ENCODE assay signal across 1 cellular context in the genomic region with DNA sequence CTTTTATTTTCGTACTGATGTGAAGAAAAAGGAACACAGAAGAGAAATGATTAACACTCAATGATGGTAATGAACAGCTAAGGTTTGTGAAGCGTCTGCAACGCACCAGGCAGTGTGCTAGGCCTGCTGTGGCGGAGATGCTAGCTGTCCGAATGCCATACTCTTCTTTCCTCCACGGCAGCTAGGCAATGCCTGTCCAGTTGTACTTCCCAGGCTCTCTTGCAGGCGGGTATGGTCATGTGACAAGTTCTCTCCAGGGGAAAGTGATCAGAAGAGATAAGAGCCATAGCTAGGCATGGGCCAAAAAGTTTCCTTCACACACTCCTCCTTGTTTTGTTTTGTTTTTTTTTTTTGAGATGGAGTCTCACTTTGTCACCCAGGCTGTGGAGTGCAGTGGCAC.
A peak's percentile ranks its signal among the peaks of the same experiment; 100 is the strongest.
TF ChIP-seq lines count a peak whose summit lies in the region.

No MANE protein-coding gene starts in this region.

TF ChIP-seq in K562, 482 proteins besides CTCF, POLR2A, EP300 and RAD21 (continues in another document):
- TF ChIP-seq SMARCA5 (IDR thresholded peaks at IDR 0.05): no peak
- no peak for TF ChIP-seq ZNF24 (IDR thresholded peaks at IDR 0.05)
- no peak for TF ChIP-seq TARDBP (IDR thresholded peaks at IDR 0.05)
- TF ChIP-seq ZNF324 (CRISPR knock-in tag; IDR thresholded peaks at IDR 0.05): peak; percentile 45; the same call in 1 of the 2 replicates
- TF ChIP-seq, protein P1, sequence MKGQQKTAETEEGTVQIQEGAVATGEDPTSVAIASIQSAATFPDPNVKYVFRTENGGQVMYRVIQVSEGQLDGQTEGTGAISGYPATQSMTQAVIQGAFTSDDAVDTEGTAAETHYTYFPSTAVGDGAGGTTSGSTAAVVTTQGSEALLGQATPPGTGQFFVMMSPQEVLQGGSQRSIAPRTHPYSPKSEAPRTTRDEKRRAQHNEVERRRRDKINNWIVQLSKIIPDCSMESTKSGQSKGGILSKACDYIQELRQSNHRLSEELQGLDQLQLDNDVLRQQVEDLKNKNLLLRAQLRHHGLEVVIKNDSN (CRISPR knock-in tag; IDR thresholded peaks at IDR 0.05): peak; percentile 81
- TF ChIP-seq HLTF (IDR thresholded peaks at IDR 0.05): peak; percentile 47; the same call in 1 of the 2 replicates
- TF ChIP-seq RBFOX2 (IDR thresholded peaks at IDR 0.05; ENCODE audit: low read depth, low read length): no peak
- no peak for TF ChIP-seq IRF2 (CRISPR knock-in tag; IDR thresholded peaks at IDR 0.05)
- TF ChIP-seq, protein P2, sequence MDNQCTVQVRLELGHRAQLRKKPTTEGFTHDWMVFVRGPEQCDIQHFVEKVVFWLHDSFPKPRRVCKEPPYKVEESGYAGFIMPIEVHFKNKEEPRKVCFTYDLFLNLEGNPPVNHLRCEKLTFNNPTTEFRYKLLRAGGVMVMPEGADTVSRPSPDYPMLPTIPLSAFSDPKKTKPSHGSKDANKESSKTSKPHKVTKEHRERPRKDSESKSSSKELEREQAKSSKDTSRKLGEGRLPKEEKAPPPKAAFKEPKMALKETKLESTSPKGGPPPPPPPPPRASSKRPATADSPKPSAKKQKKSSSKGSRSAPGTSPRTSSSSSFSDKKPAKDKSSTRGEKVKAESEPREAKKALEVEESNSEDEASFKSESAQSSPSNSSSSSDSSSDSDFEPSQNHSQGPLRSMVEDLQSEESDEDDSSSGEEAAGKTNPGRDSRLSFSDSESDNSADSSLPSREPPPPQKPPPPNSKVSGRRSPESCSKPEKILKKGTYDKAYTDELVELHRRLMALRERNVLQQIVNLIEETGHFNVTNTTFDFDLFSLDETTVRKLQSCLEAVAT (IDR thresholded peaks at IDR 0.05): 0 out of 4 replicates have a peak, but pooled peaks of 1 of the 2 experiments have one; percentile 31
- peak; percentile 18 for TF ChIP-seq SMARCB1 (IDR thresholded peaks at IDR 0.05; ENCODE audit: insufficient read length, low read depth)
- TF ChIP-seq CBFA2T2 (conservative IDR thresholded peaks at IDR 0.05): peak; percentile 20
- TF ChIP-seq, protein P3, sequence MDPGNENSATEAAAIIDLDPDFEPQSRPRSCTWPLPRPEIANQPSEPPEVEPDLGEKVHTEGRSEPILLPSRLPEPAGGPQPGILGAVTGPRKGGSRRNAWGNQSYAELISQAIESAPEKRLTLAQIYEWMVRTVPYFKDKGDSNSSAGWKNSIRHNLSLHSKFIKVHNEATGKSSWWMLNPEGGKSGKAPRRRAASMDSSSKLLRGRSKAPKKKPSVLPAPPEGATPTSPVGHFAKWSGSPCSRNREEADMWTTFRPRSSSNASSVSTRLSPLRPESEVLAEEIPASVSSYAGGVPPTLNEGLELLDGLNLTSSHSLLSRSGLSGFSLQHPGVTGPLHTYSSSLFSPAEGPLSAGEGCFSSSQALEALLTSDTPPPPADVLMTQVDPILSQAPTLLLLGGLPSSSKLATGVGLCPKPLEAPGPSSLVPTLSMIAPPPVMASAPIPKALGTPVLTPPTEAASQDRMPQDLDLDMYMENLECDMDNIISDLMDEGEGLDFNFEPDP (CRISPR knock-in tag; IDR thresholded peaks at IDR 0.05): no peak
- 0 out of 2 replicates have a peak, but pooled peaks have one; percentile 9 for TF ChIP-seq ARID2 (IDR thresholded peaks at IDR 0.05)
- TF ChIP-seq, protein P4, sequence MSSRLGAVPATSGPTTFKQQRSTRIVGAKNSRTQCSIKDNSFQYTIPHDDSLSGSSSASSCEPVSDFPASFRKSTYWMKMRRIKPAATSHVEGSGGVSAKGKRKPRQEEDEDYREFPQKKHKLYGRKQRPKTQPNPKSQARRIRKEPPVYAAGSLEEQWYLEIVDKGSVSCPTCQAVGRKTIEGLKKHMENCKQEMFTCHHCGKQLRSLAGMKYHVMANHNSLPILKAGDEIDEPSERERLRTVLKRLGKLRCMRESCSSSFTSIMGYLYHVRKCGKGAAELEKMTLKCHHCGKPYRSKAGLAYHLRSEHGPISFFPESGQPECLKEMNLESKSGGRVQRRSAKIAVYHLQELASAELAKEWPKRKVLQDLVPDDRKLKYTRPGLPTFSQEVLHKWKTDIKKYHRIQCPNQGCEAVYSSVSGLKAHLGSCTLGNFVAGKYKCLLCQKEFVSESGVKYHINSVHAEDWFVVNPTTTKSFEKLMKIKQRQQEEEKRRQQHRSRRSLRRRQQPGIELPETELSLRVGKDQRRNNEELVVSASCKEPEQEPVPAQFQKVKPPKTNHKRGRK (tag; IDR thresholded peaks at IDR 0.05): no peak
- TF ChIP-seq, protein P5, sequence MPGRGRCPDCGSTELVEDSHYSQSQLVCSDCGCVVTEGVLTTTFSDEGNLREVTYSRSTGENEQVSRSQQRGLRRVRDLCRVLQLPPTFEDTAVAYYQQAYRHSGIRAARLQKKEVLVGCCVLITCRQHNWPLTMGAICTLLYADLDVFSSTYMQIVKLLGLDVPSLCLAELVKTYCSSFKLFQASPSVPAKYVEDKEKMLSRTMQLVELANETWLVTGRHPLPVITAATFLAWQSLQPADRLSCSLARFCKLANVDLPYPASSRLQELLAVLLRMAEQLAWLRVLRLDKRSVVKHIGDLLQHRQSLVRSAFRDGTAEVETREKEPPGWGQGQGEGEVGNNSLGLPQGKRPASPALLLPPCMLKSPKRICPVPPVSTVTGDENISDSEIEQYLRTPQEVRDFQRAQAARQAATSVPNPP (IDR thresholded peaks at IDR 0.05; ENCODE audit: borderline replicate concordance, insufficient read depth, insufficient read length): no peak
- peak; percentile 69; the same call in 1 of the 2 replicates for TF ChIP-seq HSF4 (CRISPR knock-in tag; IDR thresholded peaks at IDR 0.05; ENCODE audit: borderline replicate concordance)
- peak; percentile 84 for TF ChIP-seq GATA2 (CRISPR knock-in tag; IDR thresholded peaks at IDR 0.05)
- TF ChIP-seq, protein P6, sequence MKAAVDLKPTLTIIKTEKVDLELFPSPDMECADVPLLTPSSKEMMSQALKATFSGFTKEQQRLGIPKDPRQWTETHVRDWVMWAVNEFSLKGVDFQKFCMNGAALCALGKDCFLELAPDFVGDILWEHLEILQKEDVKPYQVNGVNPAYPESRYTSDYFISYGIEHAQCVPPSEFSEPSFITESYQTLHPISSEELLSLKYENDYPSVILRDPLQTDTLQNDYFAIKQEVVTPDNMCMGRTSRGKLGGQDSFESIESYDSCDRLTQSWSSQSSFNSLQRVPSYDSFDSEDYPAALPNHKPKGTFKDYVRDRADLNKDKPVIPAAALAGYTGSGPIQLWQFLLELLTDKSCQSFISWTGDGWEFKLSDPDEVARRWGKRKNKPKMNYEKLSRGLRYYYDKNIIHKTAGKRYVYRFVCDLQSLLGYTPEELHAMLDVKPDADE (conservative IDR thresholded peaks at IDR 0.05; ENCODE audit: control insufficient read depth, low read depth, low read length): no peak
- TF ChIP-seq, protein P7, sequence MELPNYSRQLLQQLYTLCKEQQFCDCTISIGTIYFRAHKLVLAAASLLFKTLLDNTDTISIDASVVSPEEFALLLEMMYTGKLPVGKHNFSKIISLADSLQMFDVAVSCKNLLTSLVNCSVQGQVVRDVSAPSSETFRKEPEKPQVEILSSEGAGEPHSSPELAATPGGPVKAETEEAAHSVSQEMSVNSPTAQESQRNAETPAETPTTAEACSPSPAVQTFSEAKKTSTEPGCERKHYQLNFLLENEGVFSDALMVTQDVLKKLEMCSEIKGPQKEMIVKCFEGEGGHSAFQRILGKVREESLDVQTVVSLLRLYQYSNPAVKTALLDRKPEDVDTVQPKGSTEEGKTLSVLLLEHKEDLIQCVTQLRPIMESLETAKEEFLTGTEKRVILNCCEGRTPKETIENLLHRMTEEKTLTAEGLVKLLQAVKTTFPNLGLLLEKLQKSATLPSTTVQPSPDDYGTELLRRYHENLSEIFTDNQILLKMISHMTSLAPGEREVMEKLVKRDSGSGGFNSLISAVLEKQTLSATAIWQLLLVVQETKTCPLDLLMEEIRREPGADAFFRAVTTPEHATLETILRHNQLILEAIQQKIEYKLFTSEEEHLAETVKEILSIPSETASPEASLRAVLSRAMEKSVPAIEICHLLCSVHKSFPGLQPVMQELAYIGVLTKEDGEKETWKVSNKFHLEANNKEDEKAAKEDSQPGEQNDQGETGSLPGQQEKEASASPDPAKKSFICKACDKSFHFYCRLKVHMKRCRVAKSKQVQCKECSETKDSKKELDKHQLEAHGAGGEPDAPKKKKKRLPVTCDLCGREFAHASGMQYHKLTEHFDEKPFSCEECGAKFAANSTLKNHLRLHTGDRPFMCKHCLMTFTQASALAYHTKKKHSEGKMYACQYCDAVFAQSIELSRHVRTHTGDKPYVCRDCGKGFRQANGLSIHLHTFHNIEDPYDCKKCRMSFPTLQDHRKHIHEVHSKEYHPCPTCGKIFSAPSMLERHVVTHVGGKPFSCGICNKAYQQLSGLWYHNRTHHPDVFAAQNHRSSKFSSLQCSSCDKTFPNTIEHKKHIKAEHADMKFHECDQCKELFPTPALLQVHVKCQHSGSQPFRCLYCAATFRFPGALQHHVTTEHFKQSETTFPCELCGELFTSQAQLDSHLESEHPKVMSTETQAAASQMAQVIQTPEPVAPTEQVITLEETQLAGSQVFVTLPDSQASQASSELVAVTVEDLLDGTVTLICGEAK (IDR thresholded peaks at IDR 0.05): no peak
- TF ChIP-seq, protein P7 (CRISPR knock-in tag; IDR thresholded peaks at IDR 0.05): no peak
- TF ChIP-seq PHF20 (IDR thresholded peaks at IDR 0.05; ENCODE audit: partially characterized antibody): no peak
- TF ChIP-seq TEAD1 (CRISPR knock-in tag; IDR thresholded peaks at IDR 0.05): peak in 1 of 2 experiments; percentile 47; a peak in 1 of 4 replicates
- peak; percentile 89 for TF ChIP-seq RAD51 (IDR thresholded peaks at IDR 0.05; ENCODE audit: borderline replicate concordance, low read depth)
- TF ChIP-seq, protein P8, sequence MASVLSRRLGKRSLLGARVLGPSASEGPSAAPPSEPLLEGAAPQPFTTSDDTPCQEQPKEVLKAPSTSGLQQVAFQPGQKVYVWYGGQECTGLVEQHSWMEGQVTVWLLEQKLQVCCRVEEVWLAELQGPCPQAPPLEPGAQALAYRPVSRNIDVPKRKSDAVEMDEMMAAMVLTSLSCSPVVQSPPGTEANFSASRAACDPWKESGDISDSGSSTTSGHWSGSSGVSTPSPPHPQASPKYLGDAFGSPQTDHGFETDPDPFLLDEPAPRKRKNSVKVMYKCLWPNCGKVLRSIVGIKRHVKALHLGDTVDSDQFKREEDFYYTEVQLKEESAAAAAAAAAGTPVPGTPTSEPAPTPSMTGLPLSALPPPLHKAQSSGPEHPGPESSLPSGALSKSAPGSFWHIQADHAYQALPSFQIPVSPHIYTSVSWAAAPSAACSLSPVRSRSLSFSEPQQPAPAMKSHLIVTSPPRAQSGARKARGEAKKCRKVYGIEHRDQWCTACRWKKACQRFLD (CRISPR knock-in tag; IDR thresholded peaks at IDR 0.05): 0 out of 2 replicates have a peak, but pooled peaks have one; percentile 39
- TF ChIP-seq, protein P9, sequence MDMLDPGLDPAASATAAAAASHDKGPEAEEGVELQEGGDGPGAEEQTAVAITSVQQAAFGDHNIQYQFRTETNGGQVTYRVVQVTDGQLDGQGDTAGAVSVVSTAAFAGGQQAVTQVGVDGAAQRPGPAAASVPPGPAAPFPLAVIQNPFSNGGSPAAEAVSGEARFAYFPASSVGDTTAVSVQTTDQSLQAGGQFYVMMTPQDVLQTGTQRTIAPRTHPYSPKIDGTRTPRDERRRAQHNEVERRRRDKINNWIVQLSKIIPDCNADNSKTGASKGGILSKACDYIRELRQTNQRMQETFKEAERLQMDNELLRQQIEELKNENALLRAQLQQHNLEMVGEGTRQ (CRISPR knock-in tag; IDR thresholded peaks at IDR 0.05): peak; percentile 86
- TF ChIP-seq, protein P10, sequence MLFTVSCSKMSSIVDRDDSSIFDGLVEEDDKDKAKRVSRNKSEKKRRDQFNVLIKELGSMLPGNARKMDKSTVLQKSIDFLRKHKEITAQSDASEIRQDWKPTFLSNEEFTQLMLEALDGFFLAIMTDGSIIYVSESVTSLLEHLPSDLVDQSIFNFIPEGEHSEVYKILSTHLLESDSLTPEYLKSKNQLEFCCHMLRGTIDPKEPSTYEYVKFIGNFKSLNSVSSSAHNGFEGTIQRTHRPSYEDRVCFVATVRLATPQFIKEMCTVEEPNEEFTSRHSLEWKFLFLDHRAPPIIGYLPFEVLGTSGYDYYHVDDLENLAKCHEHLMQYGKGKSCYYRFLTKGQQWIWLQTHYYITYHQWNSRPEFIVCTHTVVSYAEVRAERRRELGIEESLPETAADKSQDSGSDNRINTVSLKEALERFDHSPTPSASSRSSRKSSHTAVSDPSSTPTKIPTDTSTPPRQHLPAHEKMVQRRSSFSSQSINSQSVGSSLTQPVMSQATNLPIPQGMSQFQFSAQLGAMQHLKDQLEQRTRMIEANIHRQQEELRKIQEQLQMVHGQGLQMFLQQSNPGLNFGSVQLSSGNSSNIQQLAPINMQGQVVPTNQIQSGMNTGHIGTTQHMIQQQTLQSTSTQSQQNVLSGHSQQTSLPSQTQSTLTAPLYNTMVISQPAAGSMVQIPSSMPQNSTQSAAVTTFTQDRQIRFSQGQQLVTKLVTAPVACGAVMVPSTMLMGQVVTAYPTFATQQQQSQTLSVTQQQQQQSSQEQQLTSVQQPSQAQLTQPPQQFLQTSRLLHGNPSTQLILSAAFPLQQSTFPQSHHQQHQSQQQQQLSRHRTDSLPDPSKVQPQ (CRISPR knock-in tag; IDR thresholded peaks at IDR 0.05; ENCODE audit: borderline replicate concordance): no peak
- peak in 1 of 2 experiments; percentile 34; a peak in 1 of 4 replicates for TF ChIP-seq FOXK2 (conservative IDR thresholded peaks at IDR 0.05 in 1 of 2, IDR thresholded peaks at IDR 0.05 in 1 of 2; ENCODE audit: low read depth in 2 of 2)
